8 cellular contexts compared by ENCODE assay signal in genomic region chr22:42614312-42615091, GRCh38. TPM values are rescaled to one million over a fixed set of nuclear protein-coding genes. Genes with fewer than 3 reads are reported as not detected.
DNase-seq lines count a peak whose midpoint lies in the region; ATAC-seq and TF ChIP-seq lines count a peak whose summit lies in the region.

TSS of gene POLDIP3 (minus strand) at chr22:42614883. CDS start at chr22:42614857, 26 bp downstream.

- H3K36me3 ChIP-seq in DOHH2 (ENCODE audit: control insufficient read depth, low read length) (peaks cover 44% of the 10 kb centered on the region), KOPT-K1 (ENCODE audit: insufficient read depth, low read length) (peaks cover 44% of the 10 kb centered on the region), Peyer's patch (peaks cover 0 to 8% (median 0%) of the 10 kb centered on the region in 3 donors), esophagus muscularis mucosa (peaks cover 6 to 20% (median 16%) of the 10 kb centered on the region in 4 donors)

- H3K27ac ChIP-seq in DOHH2 (ENCODE audit: low read depth, low read length) (peak within 1 kb of the TSS; percentile 71), KOPT-K1 (ENCODE audit: low read depth, low read length, poor library complexity, severe bottlenecking) (peak within 1 kb of the TSS; percentile 96), Peyer's patch (peak within 1 kb of the TSS; percentile 93 to 98 (median 97)), esophagus muscularis mucosa (replicated peaks in 1 of 4) (peak within 1 kb of the TSS; percentile 95 to 98 (median 96))

- H3K27me3 ChIP-seq in DOHH2 (ENCODE audit: control insufficient read depth, low read length) (no peaks in the 10 kb centered on the region), Peyer's patch (no peaks in the 10 kb centered on the region), esophagus muscularis mucosa (no peaks in the 10 kb centered on the region)

- H3K79me2 ChIP-seq in DOHH2 (ENCODE audit: control insufficient read depth, low read length): peaks cover 49% of the 10 kb centered on the region

- peaks cover 9% of the 10 kb centered on the region for H3F3A ChIP-seq in DOHH2 (ENCODE audit: control insufficient read depth, insufficient read depth)

- DNase-seq in Peyer's patch (peak; percentile 99 to 100 (median 99)), esophagus muscularis mucosa (ENCODE audit: extremely low spot score) (peak; percentile 99), myocyte (ENCODE audit: low read depth) (peak; percentile 98)
- peak; percentile 98 to 99 for DNase-seq in activated T-cell treated with anti-CD3 and anti-CD28 coated beads, Interleukin-2, amount 50 U/mL, for 48 hours
- DNase-seq in stimulated activated CD8-positive, alpha-beta memory T cell treated with anti-CD3 and anti-CD28 coated beads, Interleukin-7, amount 100 ng/mL, for 48 hours (ENCODE audit: extremely low read depth in 1 of 2, low read depth in 1 of 2): peak; percentile 98

- peak; percentile 66 for ATAC-seq in GM21786 (IDR thresholded peaks at IDR 0.05; ENCODE audit: unreplicated experiment)

- TF ChIP-seq POLR2A in Peyer's patch (IDR thresholded peaks at IDR 0.05) (peak; percentile 22 to 47), esophagus muscularis mucosa (IDR thresholded peaks at IDR 0.05; ENCODE audit: low read depth) (peak; percentile 25)

- H3K9me2 ChIP-seq in DOHH2 (replicated peaks; ENCODE audit: control insufficient read depth, low read length): no peaks in the 10 kb centered on the region

- H3K9me3 ChIP-seq in DOHH2 (ENCODE audit: control insufficient read depth, insufficient read depth, low read length) (no peaks in the 10 kb centered on the region), KOPT-K1 (ENCODE audit: insufficient read depth, low read length, poor library complexity, severe bottlenecking) (no peaks in the 10 kb centered on the region), Peyer's patch (no peaks in the 10 kb centered on the region), esophagus muscularis mucosa (no peaks in the 10 kb centered on the region)

- no peak for TF ChIP-seq EP300 in esophagus muscularis mucosa (IDR thresholded peaks at IDR 0.05)

- 0% methylated on average over 36 of the region's 85 CpGs for WGBS in esophagus muscularis mucosa

- intact Hi-C loops in esophagus muscularis mucosa (cut with DNase I): no loop called here

- H3K4me2 ChIP-seq in DOHH2 (ENCODE audit: low read length): peak within 1 kb of the TSS; percentile 81

- TF ChIP-seq CTCF in DOHH2 (IDR thresholded peaks at IDR 0.05; ENCODE audit: low read depth, low read length, poor library complexity, severe bottlenecking) (peak; percentile 39), Peyer's patch (IDR thresholded peaks at IDR 0.05) (peak in 4 of 6 experiments; percentile 28 to 50 (median 36)), esophagus muscularis mucosa (IDR thresholded peaks at IDR 0.05) (peak; percentile 7 to 54 (median 32))

- H4K20me1 ChIP-seq in DOHH2 (ENCODE audit: control insufficient read depth, insufficient read depth, low read depth, low read length): peaks cover 15% of the 10 kb centered on the region

- H3K4me1 ChIP-seq in DOHH2 (ENCODE audit: control insufficient read depth, low read length) (peaks cover 36% of the 10 kb centered on the region), Peyer's patch (peaks cover 4 to 50% (median 13%) of the 10 kb centered on the region in 4 donors), esophagus muscularis mucosa (peaks cover 49 to 75% (median 71%) of the 10 kb centered on the region in 4 donors)

- H3K4me3 ChIP-seq in DOHH2 (ENCODE audit: low read length): peak within 1 kb of the TSS; percentile 79
- H3K4me3 ChIP-seq in Peyer's patch: peak within 1 kb of the TSS; percentile 73 to 89 (median 82)
- H3K4me3 ChIP-seq in esophagus muscularis mucosa: peak within 1 kb of the TSS; percentile 74 to 95 (median 83)

RNA-seq across cellular contexts. Expression of gene POLDIP3, which starts in this region (rescaled TPM):
- 10 to 100 TPM; 30.3 to 42.9 (median 38.0) TPM for total RNA-seq in Peyer's patch
- 10 to 100 TPM; 30.6 to 47.6 (median 39.6) TPM for total RNA-seq in esophagus muscularis mucosa
- 26.2 and 29.5 TPM in 2 replicates for total RNA-seq in myocyte
- polyA plus RNA-seq in myocyte (2012): 48.2 TPM

Comparison
In these comparisons a context has a peak if more than half of its experiments do, and no peak if none do; other contexts are left out.
1. Peak in every context shown above with its lines: DNase-seq, ATAC-seq, H3K4me3 ChIP-seq and H3K27ac ChIP-seq.